14 cellular contexts compared by ENCODE assay signal in genomic region chr18:55088000-55088401, GRCh38.
DNase-seq lines count a peak whose midpoint lies in the region; ATAC-seq and TF ChIP-seq lines count a peak whose summit lies in the region.
"Had no signal": no experiment of that assay in that cellular context is flagged by ENCODE, and none has a peak within 500 bp of the region (broad histone marks: within the 10 kb centered on the region; RNA-seq: fewer than 3 reads in every experiment).

No MANE protein-coding gene starts in this region.

- no peaks in the 10 kb centered on the region for H3K36me3 ChIP-seq in tibial nerve
- H3K36me3 ChIP-seq: BE2C, SJCRH30, WERI-Rb-1 had no signal

- POLR2A ChIA-PET in WTC11 (lab: Charles Lee) = no interaction called here

- no peaks in the 10 kb centered on the region for H3K27me3 ChIP-seq in tibial nerve
- H3K27me3 ChIP-seq: BE2C, SJCRH30 had no signal

- no peak for TF ChIP-seq POLR2A in tibial nerve (IDR thresholded peaks at IDR 0.05)

- no peak overlapping the region for H3K4me3 Mint-ChIP-seq in WTC11
- H3K4me3 Mint-ChIP-seq: dendritic cell treated with granulocyte-macrophage colony-stimulating factor and Interleukin-4, amounts not matched to agents 40 ng/mL and 50 ng/mL, for 4 days had no signal

- no peak overlapping the region for H3K4me3 ChIP-seq in tibial nerve
- H3K4me3 ChIP-seq: SJCRH30 had no signal

- H3K9me3 Mint-ChIP-seq in WTC11 = no peaks in the 10 kb centered on the region
- H3K9me3 Mint-ChIP-seq: dendritic cell treated with granulocyte-macrophage colony-stimulating factor and Interleukin-4, amounts not matched to agents 40 ng/mL and 50 ng/mL, for 4 days had no signal

- H3K36me3 Mint-ChIP-seq in WTC11 = no peaks in the 10 kb centered on the region

- peaks cover 0 to 5% (median 0%) of the 10 kb centered on the region in 4 donors for H3K4me1 ChIP-seq in tibial nerve
- H3K4me1 ChIP-seq: BE2C, SJCRH30 had no signal

- TF ChIP-seq CTCF in tibial nerve (IDR thresholded peaks at IDR 0.05) = no peak
- TF ChIP-seq CTCF in WTC11 (IDR thresholded peaks at IDR 0.05) = no peak

- 38 to 52% methylated on average over 2 of the region's 2 CpGs for WGBS in tibial nerve, 2 donors

- no peak for TF ChIP-seq EP300 in tibial nerve (IDR thresholded peaks at IDR 0.05)

- H3K27ac ChIP-seq in tibial nerve = no peak overlapping the region
- H3K27ac ChIP-seq: HL-60, SJCRH30, WERI-Rb-1 had no signal

- ATAC-seq in GM18511 (IDR thresholded peaks at IDR 0.05; ENCODE audit: unreplicated experiment) (peak; percentile 63), HG02588 (IDR thresholded peaks at IDR 0.05; ENCODE audit: unreplicated experiment) (peak; percentile 63), WTC11 (no peak), left ventricle myocardium superior (no peak)

- H3K4me1 Mint-ChIP-seq in WTC11 = peaks cover 7% of the 10 kb centered on the region; the same call in 1 of the 2 replicates

- DNase-seq in HT-29 (ENCODE audit: low spot score) = peak; percentile 30
- peak; percentile 63 for DNase-seq in islet precursor cell
- DNase-seq in tibial nerve (ENCODE audit: low spot score in 2 of 2) = no peak
- DNase-seq in WTC11 (ENCODE audit: low spot score) = no peak
- DNase-seq in T1000 (lab: John Stamatoyannopoulos, UW) = no peak
- no peak for DNase-seq in left ventricle myocardium superior
- DNase-seq: BE2C; SJCRH30; stimulated activated CD4-positive, alpha-beta T cell treated with anti-CD3 and anti-CD28 coated beads, Interleukin-4, amount 100 ng/mL, for 1 hour; WERI-Rb-1 had no signal

- CTCF ChIA-PET in WTC11 (lab: Charles Lee) = no interaction called here

- intact Hi-C loops in left ventricle myocardium superior (cut with micrococcal nuclease) = no loop called here

- no peaks in the 10 kb centered on the region for H3K27me3 Mint-ChIP-seq in WTC11 (ENCODE audit: low read depth)
- H3K27me3 Mint-ChIP-seq: dendritic cell treated with granulocyte-macrophage colony-stimulating factor and Interleukin-4, amounts not matched to agents 40 ng/mL and 50 ng/mL, for 4 days had no signal

- H3K9me3 ChIP-seq in tibial nerve = no peaks in the 10 kb centered on the region
- H3K9me3 ChIP-seq: BE2C, SJCRH30 had no signal

- no peak overlapping the region for H3K27ac Mint-ChIP-seq in WTC11
- H3K27ac Mint-ChIP-seq: dendritic cell treated with granulocyte-macrophage colony-stimulating factor and Interleukin-4, amounts not matched to agents 40 ng/mL and 50 ng/mL, for 4 days had no signal

TF ChIP-seq in WTC11, 78 proteins besides CTCF, POLR2A, EP300 and RAD21 (continues in another document):
- no peak for TF ChIP-seq SMAD4 (CRISPR knock-in tag; IDR thresholded peaks at IDR 0.05)
- no peak for TF ChIP-seq MLX (CRISPR knock-in tag; IDR thresholded peaks at IDR 0.05)
- TF ChIP-seq STAT6 (CRISPR knock-in tag; conservative IDR thresholded peaks at IDR 0.05; ENCODE audit: low read depth) = no peak
- no peak for TF ChIP-seq KAT7 (CRISPR knock-in tag; IDR thresholded peaks at IDR 0.05; ENCODE audit: borderline replicate concordance)
- no peak for TF ChIP-seq ZNF317 (CRISPR knock-in tag; IDR thresholded peaks at IDR 0.05; ENCODE audit: borderline replicate concordance, low read depth)
- no peak for TF ChIP-seq ZNF423 (CRISPR knock-in tag; IDR thresholded peaks at IDR 0.05)
- TF ChIP-seq CBFB (CRISPR knock-in tag; IDR thresholded peaks at IDR 0.05; ENCODE audit: low read depth) = no peak
- no peak for TF ChIP-seq FOXP4 (CRISPR knock-in tag; IDR thresholded peaks at IDR 0.05)
- TF ChIP-seq ZBTB43 (CRISPR knock-in tag; IDR thresholded peaks at IDR 0.05) = no peak
- TF ChIP-seq NFE2L1 (CRISPR knock-in tag; IDR thresholded peaks at IDR 0.05) = no peak
- TF ChIP-seq JAZF1 (CRISPR knock-in tag; IDR thresholded peaks at IDR 0.05) = no peak
- TF ChIP-seq ZSCAN18 (CRISPR knock-in tag; IDR thresholded peaks at IDR 0.05) = no peak
- TF ChIP-seq TEAD4 (CRISPR knock-in tag; IDR thresholded peaks at IDR 0.05) = no peak
- TF ChIP-seq CREM (CRISPR knock-in tag; IDR thresholded peaks at IDR 0.05) = no peak
- TF ChIP-seq USF2 (CRISPR knock-in tag; IDR thresholded peaks at IDR 0.05) = no peak
- no peak for TF ChIP-seq NFYB (CRISPR knock-in tag; conservative IDR thresholded peaks at IDR 0.05; ENCODE audit: low read depth)

Comparison
In these comparisons a context has a peak if more than half of its experiments do, and no peak if none do; other contexts are left out.
1. ATAC-seq: peak in GM18511 (single experiment) and HG02588 (single experiment); none in WTC11 (single experiment) and left ventricle myocardium superior (single experiment).
2. DNase-seq: peak in HT-29 (single experiment) and islet precursor cell (single experiment); none in tibial nerve (0 of 2), WTC11 (single experiment), T1000 (single experiment) and left ventricle myocardium superior (single experiment).